In the genomic region with DNA sequence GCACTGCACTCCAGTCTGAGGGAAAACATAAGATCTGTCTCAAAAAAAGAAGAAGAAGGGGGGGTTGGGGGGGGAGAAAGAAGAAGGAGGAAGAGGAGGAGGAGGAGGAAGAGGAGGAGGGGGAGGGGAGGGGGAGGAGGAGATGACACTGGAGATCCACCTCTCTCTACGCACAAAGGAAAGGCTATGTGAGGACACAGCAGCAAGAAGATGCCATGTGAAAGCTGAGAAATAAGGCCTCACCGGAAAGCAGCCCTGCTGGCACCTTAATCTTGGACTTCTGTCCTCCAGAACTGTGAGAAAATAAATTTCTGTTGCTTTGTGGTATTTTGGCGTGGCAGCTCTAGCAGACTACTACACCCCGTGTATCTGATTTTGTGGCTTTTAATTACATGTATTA, we compare ENCODE assay signal across 13 cellular contexts.
"Had no signal": no experiment of that assay in that cellular context is flagged by ENCODE, and none has a peak within 500 bp of the region (broad histone marks: within the 10 kb centered on the region; RNA-seq: fewer than 3 reads in every experiment).

No MANE protein-coding gene starts in this region.

- H3K27me3 ChIP-seq: hepatocyte, sigmoid colon had no signal

- H3K4me2 ChIP-seq: hepatocyte had no signal

- DNase-seq: cortex of kidney; dorsolateral prefrontal cortex; effector CD8-positive, alpha-beta T cell; foreskin melanocyte; head of caudate nucleus; naive thymus-derived CD4-positive, alpha-beta T cell; nephron progenitor cell; sigmoid colon; stimulated activated CD4-positive, alpha-beta T cell treated with anti-CD3 and anti-CD28 coated beads, Interleukin-2, amount 100 ng/mL, for 24 hours; stimulated activated naive CD4-positive, alpha-beta T cell treated with Interleukin-2 at 50 U/mL for 16 hours; trophoblast cell had no signal

- H3K4me3 Mint-ChIP-seq: naive thymus-derived CD4-positive, alpha-beta T cell; nephron progenitor cell had no signal

- H3K4me1 ChIP-seq: sigmoid colon had no signal

- ATAC-seq: naive thymus-derived CD4-positive, alpha-beta T cell had no signal

- H3K27ac Mint-ChIP-seq: naive thymus-derived CD4-positive, alpha-beta T cell; nephron progenitor cell had no signal

- H3K36me3 Mint-ChIP-seq: naive thymus-derived CD4-positive, alpha-beta T cell had no signal

- H3K79me2 ChIP-seq: hepatocyte had no signal

- H2AFZ ChIP-seq: hepatocyte had no signal

- H3K27ac ChIP-seq: dorsolateral prefrontal cortex, hepatocyte, sigmoid colon, skin epidermis had no signal

- H3K4me1 Mint-ChIP-seq: naive thymus-derived CD4-positive, alpha-beta T cell had no signal

- H3K4me3 ChIP-seq: dorsolateral prefrontal cortex, hepatocyte, sigmoid colon, skin epidermis had no signal

- H3K36me3 ChIP-seq: sigmoid colon had no signal
